In genomic region chr2:207603486-207603885, GRCh38 we compare ENCODE assay signal across 20 cellular contexts. TPM values are rescaled to one million over a fixed set of nuclear protein-coding genes. Genes with fewer than 3 reads are reported as not detected.
DNase-seq lines count a peak whose midpoint lies in the region; ATAC-seq and TF ChIP-seq lines count a peak whose summit lies in the region.
"Had no signal": no experiment of that assay in that cellular context is flagged by ENCODE, and none has a peak within 500 bp of the region (broad histone marks: within the 10 kb centered on the region; RNA-seq: fewer than 3 reads in every experiment).

No MANE protein-coding gene starts in this region.

- no peak for TF ChIP-seq CTCF in CD8-positive, alpha-beta T cell (IDR thresholded peaks at IDR 0.05)

- CTCF ChIA-PET in CD8-positive, alpha-beta T cell (lab: Charles Lee) = interaction anchor here (0.9 kb wide), 1 partner anchor 72 kb away, joined by 4 read pairs; no protein-coding TSS in a partner anchor
- CTCF ChIA-PET in naive thymus-derived CD4-positive, alpha-beta T cell (lab: Charles Lee) = no interaction called here

- H3K36me3 ChIP-seq in CD8-positive, alpha-beta T cell (ENCODE audit: insufficient read depth, low read length) = no peaks in the 10 kb centered on the region
- H3K36me3 ChIP-seq in naive thymus-derived CD4-positive, alpha-beta T cell (ENCODE audit: control insufficient read depth in 2 of 3, insufficient read depth in 3 of 3, low read length in 3 of 3) = no peaks in the 10 kb centered on the region
- H3K36me3 ChIP-seq: uterus had no signal

- intact Hi-C loops in CD8-positive, alpha-beta T cell (cut with DNase I, micrococcal nuclease) = no loop called here
- intact Hi-C loops in naive thymus-derived CD4-positive, alpha-beta T cell (cut with micrococcal nuclease) = no loop called here

- no peak for ATAC-seq in CD8-positive, alpha-beta T cell
- no peak for ATAC-seq in activated T-helper 17 cell treated with anti-CD3 and anti-CD28 coated beads, Interleukin-2, amount 50 U/mL, for 72 hours (replicated peaks)
- no peak for ATAC-seq in naive thymus-derived CD4-positive, alpha-beta T cell
- ATAC-seq: body of pancreas, heart right ventricle, HepG2, left lung had no signal

- no peak overlapping the region for H3K4me3 Mint-ChIP-seq in CD8-positive, alpha-beta T cell
- no peak overlapping the region for H3K4me3 Mint-ChIP-seq in activated T-helper 17 cell treated with anti-CD3 and anti-CD28 coated beads, Interleukin-2, amount 50 U/mL, for 72 hours
- H3K4me3 Mint-ChIP-seq in naive thymus-derived CD4-positive, alpha-beta T cell = no peak overlapping the region
- H3K4me3 Mint-ChIP-seq: activated CD4-positive, alpha-beta T cell treated with anti-CD3 and anti-CD28 coated beads, Interleukin-2, amount 10 ng/mL, durations not matched to agents 7 days and 5 days; activated naive CD8-positive, alpha-beta T cell treated with anti-CD3 and anti-CD28 coated beads, Interleukin-2, amount 10 ng/mL, durations not matched to agents 7 days and 5 days had no signal

- peaks cover 18% of the 10 kb centered on the region for H3K36me3 Mint-ChIP-seq in CD8-positive, alpha-beta T cell
- peaks cover 68% of the 10 kb centered on the region for H3K36me3 Mint-ChIP-seq in activated T-helper 17 cell treated with anti-CD3 and anti-CD28 coated beads, Interleukin-2, amount 50 U/mL, for 72 hours (ENCODE audit: low read depth)
- H3K36me3 Mint-ChIP-seq in naive thymus-derived CD4-positive, alpha-beta T cell = peaks cover 7 to 31% (median 9%) of the 10 kb centered on the region in 5 donors

- DNase-seq in NCI-H82 (lab: John Stamatoyannopoulos, UW) (peak; percentile 22), NCI-H82 treated with DMSO at 0.1 percent for 48 hours (lab: John Stamatoyannopoulos, UW; ENCODE audit: unreplicated experiment) (no peak), NCI-H2029 treated with DMSO at 0.1 percent for 48 hours (lab: John Stamatoyannopoulos, UW) (no peak), GF-D8 (lab: John Stamatoyannopoulos, UW) (no peak), NCI-H510A treated with DMSO at 0.1 percent for 48 hours (lab: John Stamatoyannopoulos, UW) (no peak)
- no peak for DNase-seq in CD8-positive, alpha-beta T cell
- no peak for DNase-seq in naive thymus-derived CD4-positive, alpha-beta T cell
- DNase-seq: activated CD4-positive, alpha-beta T cell treated with anti-CD3 and anti-CD28 coated beads, Interleukin-2, amount 10 ng/mL, durations not matched to agents 7 days and 5 days; activated naive CD8-positive, alpha-beta T cell treated with anti-CD3 and anti-CD28 coated beads, Interleukin-2, amount 10 ng/mL, durations not matched to agents 7 days and 5 days; body of pancreas; heart right ventricle; left lung; NCI-H1417 treated with DMSO at 0.1 percent for 48 hours; NCI-H2171 treated with DMSO at 0.1 percent for 48 hours; NCI-H69; nucleus accumbens; retina; uterus had no signal

- no peaks in the 10 kb centered on the region for H3K27me3 Mint-ChIP-seq in CD8-positive, alpha-beta T cell (ENCODE audit: low read depth)
- no peaks in the 10 kb centered on the region for H3K27me3 Mint-ChIP-seq in activated T-helper 17 cell treated with anti-CD3 and anti-CD28 coated beads, Interleukin-2, amount 50 U/mL, for 72 hours
- H3K27me3 Mint-ChIP-seq in naive thymus-derived CD4-positive, alpha-beta T cell = no peaks in the 10 kb centered on the region
- H3K27me3 Mint-ChIP-seq: activated CD4-positive, alpha-beta T cell treated with anti-CD3 and anti-CD28 coated beads, Interleukin-2, amount 10 ng/mL, durations not matched to agents 7 days and 5 days; activated naive CD8-positive, alpha-beta T cell treated with anti-CD3 and anti-CD28 coated beads, Interleukin-2, amount 10 ng/mL, durations not matched to agents 7 days and 5 days had no signal

- H3K27ac Mint-ChIP-seq in CD8-positive, alpha-beta T cell = peak overlapping the region; percentile 75
- peak overlapping the region; percentile 58 for H3K27ac Mint-ChIP-seq in activated T-helper 17 cell treated with anti-CD3 and anti-CD28 coated beads, Interleukin-2, amount 50 U/mL, for 72 hours
- peak overlapping the region in 8 of 9 donors; percentile 2 to 77 (median 43) for H3K27ac Mint-ChIP-seq in naive thymus-derived CD4-positive, alpha-beta T cell
- H3K27ac Mint-ChIP-seq: activated CD4-positive, alpha-beta T cell treated with anti-CD3 and anti-CD28 coated beads, Interleukin-2, amount 10 ng/mL, durations not matched to agents 7 days and 5 days; activated naive CD8-positive, alpha-beta T cell treated with anti-CD3 and anti-CD28 coated beads, Interleukin-2, amount 10 ng/mL, durations not matched to agents 7 days and 5 days had no signal

- POLR2A ChIA-PET in CD8-positive, alpha-beta T cell (lab: Charles Lee) = no interaction called here
- POLR2A ChIA-PET in naive thymus-derived CD4-positive, alpha-beta T cell (lab: Charles Lee) = no interaction called here

- no peak overlapping the region for H3K27ac ChIP-seq in CD8-positive, alpha-beta T cell (ENCODE audit: low read depth, low read length)
- H3K27ac ChIP-seq in naive thymus-derived CD4-positive, alpha-beta T cell (ENCODE audit: low read depth, low read length) = no peak overlapping the region
- H3K27ac ChIP-seq: body of pancreas, heart right ventricle, left lung, uterus had no signal

- H3K4me3 ChIP-seq in CD8-positive, alpha-beta T cell (ENCODE audit: low read depth, low read length) = no peak overlapping the region
- H3K4me3 ChIP-seq in naive thymus-derived CD4-positive, alpha-beta T cell (ENCODE audit: low read length) = no peak overlapping the region
- H3K4me3 ChIP-seq: body of pancreas, heart right ventricle, left lung, uterus had no signal

- H3K27me3 ChIP-seq in CD8-positive, alpha-beta T cell (ENCODE audit: insufficient read depth, low read length) = no peaks in the 10 kb centered on the region
- H3K27me3 ChIP-seq in naive thymus-derived CD4-positive, alpha-beta T cell (ENCODE audit: control insufficient read depth in 2 of 2, insufficient read depth in 2 of 2, low read length in 2 of 2) = no peaks in the 10 kb centered on the region
- H3K27me3 ChIP-seq: body of pancreas, heart right ventricle, left lung, uterus had no signal

- H3K4me1 Mint-ChIP-seq in CD8-positive, alpha-beta T cell (ENCODE audit: low read depth) = peaks cover 24% of the 10 kb centered on the region
- peaks cover 8% of the 10 kb centered on the region for H3K4me1 Mint-ChIP-seq in activated T-helper 17 cell treated with anti-CD3 and anti-CD28 coated beads, Interleukin-2, amount 50 U/mL, for 72 hours
- H3K4me1 Mint-ChIP-seq in naive thymus-derived CD4-positive, alpha-beta T cell = peaks cover 4 to 51% (median 30%) of the 10 kb centered on the region in 7 donors

- no peaks in the 10 kb centered on the region for H3K9me3 ChIP-seq in CD8-positive, alpha-beta T cell (ENCODE audit: low read length)
- H3K9me3 ChIP-seq in naive thymus-derived CD4-positive, alpha-beta T cell (ENCODE audit: control insufficient read depth in 2 of 3, low read length in 3 of 3) = no peaks in the 10 kb centered on the region
- H3K9me3 ChIP-seq: heart right ventricle, left lung, uterus had no signal

- no peaks in the 10 kb centered on the region for H3K4me1 ChIP-seq in CD8-positive, alpha-beta T cell (ENCODE audit: insufficient read depth, low read length)
- no peaks in the 10 kb centered on the region for H3K4me1 ChIP-seq in naive thymus-derived CD4-positive, alpha-beta T cell (ENCODE audit: control insufficient read depth in 2 of 2, insufficient read depth in 2 of 2, low read length in 2 of 2)
- H3K4me1 ChIP-seq: body of pancreas, left lung had no signal

- no peaks in the 10 kb centered on the region for H3K9me3 Mint-ChIP-seq in CD8-positive, alpha-beta T cell
- no peaks in the 10 kb centered on the region for H3K9me3 Mint-ChIP-seq in activated T-helper 17 cell treated with anti-CD3 and anti-CD28 coated beads, Interleukin-2, amount 50 U/mL, for 72 hours
- H3K9me3 Mint-ChIP-seq in naive thymus-derived CD4-positive, alpha-beta T cell = peaks cover 0 to 5% (median 0%) of the 10 kb centered on the region in 11 donors
- H3K9me3 Mint-ChIP-seq: activated CD4-positive, alpha-beta T cell treated with anti-CD3 and anti-CD28 coated beads, Interleukin-2, amount 10 ng/mL, durations not matched to agents 7 days and 5 days; activated naive CD8-positive, alpha-beta T cell treated with anti-CD3 and anti-CD28 coated beads, Interleukin-2, amount 10 ng/mL, durations not matched to agents 7 days and 5 days had no signal

RNA-seq across cellular contexts. Expression of gene METTL21A, which starts 21.7 kb away (rescaled TPM):
- total RNA-seq in CD8-positive, alpha-beta T cell = 10 to 100 TPM; 12.3 to 12.4 TPM
- 10 to 100 TPM; 10.8 to 20.4 TPM for total RNA-seq in activated T-helper 17 cell treated with anti-CD3 and anti-CD28 coated beads, Interleukin-2, amount 50 U/mL, for 72 hours
- 10 to 100 TPM; 14.6 to 20.5 (median 19.6) TPM for total RNA-seq in naive thymus-derived CD4-positive, alpha-beta T cell
- polyA plus RNA-seq in naive thymus-derived CD4-positive, alpha-beta T cell = 10 to 100 TPM; 39.9 to 40.2 TPM
